Comparison of ENCODE assay signal across 25 cellular contexts in genomic region chr15:39320886-39321285, GRCh38.
DNase-seq lines count a peak whose midpoint lies in the region; ATAC-seq and TF ChIP-seq lines count a peak whose summit lies in the region.
"Had no signal": no experiment of that assay in that cellular context is flagged by ENCODE, and none has a peak within 500 bp of the region (broad histone marks: within the 10 kb centered on the region; RNA-seq: fewer than 3 reads in every experiment).

No MANE protein-coding gene starts in this region.

- no peak overlapping the region for H3K9ac ChIP-seq in fibroblast of lung (ENCODE audit: insufficient read depth, low read length)
- H3K9ac ChIP-seq: BLaER1 treated with 17β-estradiol and CSF1 and Interleukin-3, amounts not matched to agents 10 nM and 100 nM had no signal

- no peaks in the 10 kb centered on the region for H3K36me3 Mint-ChIP-seq in activated naive CD4-positive, alpha-beta T cell treated with anti-CD3 and anti-CD28 coated beads, Interleukin-2, amount 50 U/mL, for 72 hours
- H3K36me3 Mint-ChIP-seq: CD4-positive, alpha-beta memory T cell had no signal

- H2AFZ ChIP-seq in fibroblast of lung (ENCODE audit: low read length): no peak overlapping the region

- peaks cover 0 to 6% of the 10 kb centered on the region in 2 donors for H3K9me3 Mint-ChIP-seq in activated naive CD4-positive, alpha-beta T cell treated with anti-CD3 and anti-CD28 coated beads, Interleukin-2, amount 50 U/mL, for 72 hours

- DNase-seq in SIG-M5 treated with dmso at 0.1 percent for 504 hours (lab: John Stamatoyannopoulos, UW; ENCODE audit: unreplicated experiment) (peak; percentile 48), SIG-M5 (lab: John Stamatoyannopoulos, UW) (no peak), RPMI7951 (ENCODE audit: low read depth) (peak; percentile 89), fibroblast of lung (ENCODE audit: low read depth in 2 of 2) (peak; percentile 58 to 87), MG63 (no peak)
- no peak for DNase-seq in activated naive CD4-positive, alpha-beta T cell treated with anti-CD3 and anti-CD28 coated beads, Interleukin-2, amount 50 U/mL, for 72 hours (ENCODE audit: low spot score in 2 of 2)
- DNase-seq: 8988T; Caco-2; CD4-positive, alpha-beta memory T cell; DND-41; GDM1; Karpas-422; NCI-H1105; NCI-H2029 treated with DMSO at 0.1 percent for 48 hours; NCI-H2171; NCI-H345; NCI-H524; NCI-H774; NK-92 treated with Interleukin-12 subunit alpha and Interleukin-12 subunit beta, amount 100 ng/mL, for 24 hours; OCI-M1; Right ventricle myocardium superior; SW 1271 had no signal

- no peak overlapping the region for H3K27ac ChIP-seq in fibroblast of lung (ENCODE audit: insufficient read depth, low read length)
- H3K27ac ChIP-seq: BLaER1 treated with 17β-estradiol and CSF1 and Interleukin-3, amounts not matched to agents 10 nM and 100 nM; SK-N-MC had no signal

- H3K4me2 ChIP-seq in fibroblast of lung (ENCODE audit: extremely low read depth, insufficient read depth, low read length): no peak overlapping the region
- H3K4me2 ChIP-seq: BLaER1 treated with 17β-estradiol and CSF1 and Interleukin-3, amounts not matched to agents 10 nM and 100 nM had no signal

- TF ChIP-seq CTCF in fibroblast of lung (conservative IDR thresholded peaks at IDR 0.05 in 1 of 2, IDR thresholded peaks at IDR 0.05 in 1 of 2; ENCODE audit: low read depth in 1 of 2, low read length in 2 of 2): no peak

- no peaks in the 10 kb centered on the region for H3K4me1 ChIP-seq in fibroblast of lung (ENCODE audit: control insufficient read depth, extremely low read depth, insufficient read depth, low read length)
- H3K4me1 ChIP-seq: Caco-2 had no signal

- H3K4me3 ChIP-seq in fibroblast of lung (replicated peaks in 1 of 4; ENCODE audit: control extremely low read depth in 1 of 4, insufficient read depth in 1 of 4, low read depth in 3 of 4, low read length in 4 of 4) (no peak overlapping the region), MG63 (no peak overlapping the region)
- H3K4me3 ChIP-seq: BLaER1 treated with 17β-estradiol and CSF1 and Interleukin-3, amounts not matched to agents 10 nM and 100 nM; SK-N-MC had no signal

- H3K36me3 ChIP-seq in fibroblast of lung (ENCODE audit: control insufficient read depth, insufficient read depth, low read length) (no peaks in the 10 kb centered on the region), MG63 (no peaks in the 10 kb centered on the region)
- H3K36me3 ChIP-seq: BLaER1 treated with 17β-estradiol and CSF1 and Interleukin-3, amounts not matched to agents 10 nM and 100 nM had no signal

- no peaks in the 10 kb centered on the region for H4K20me1 ChIP-seq in fibroblast of lung (ENCODE audit: control insufficient read depth, extremely low read depth, insufficient read depth, low read length)
- H4K20me1 ChIP-seq: BLaER1 treated with 17β-estradiol and CSF1 and Interleukin-3, amounts not matched to agents 10 nM and 100 nM had no signal

- no peak for ATAC-seq in HG02610 (IDR thresholded peaks at IDR 0.05; ENCODE audit: unreplicated experiment)
- no peak for ATAC-seq in activated naive CD4-positive, alpha-beta T cell treated with anti-CD3 and anti-CD28 coated beads, Interleukin-2, amount 50 U/mL, for 72 hours

- no peaks in the 10 kb centered on the region for H3K27me3 ChIP-seq in fibroblast of lung (ENCODE audit: control insufficient read depth, insufficient read depth, low read length)
- no peaks in the 10 kb centered on the region for H3K27me3 ChIP-seq in MG63
- H3K27me3 ChIP-seq: BLaER1 treated with 17β-estradiol and CSF1 and Interleukin-3, amounts not matched to agents 10 nM and 100 nM had no signal

- no peak overlapping the region for H3K27ac Mint-ChIP-seq in activated naive CD4-positive, alpha-beta T cell treated with anti-CD3 and anti-CD28 coated beads, Interleukin-2, amount 50 U/mL, for 72 hours
- H3K27ac Mint-ChIP-seq: CD4-positive, alpha-beta memory T cell had no signal

- H3K9me3 ChIP-seq in fibroblast of lung (ENCODE audit: control insufficient read depth, insufficient read depth, low read depth, low read length): no peaks in the 10 kb centered on the region
- H3K9me3 ChIP-seq in MG63: peaks cover 9% of the 10 kb centered on the region
- H3K9me3 ChIP-seq: Caco-2 had no signal

- no peaks in the 10 kb centered on the region for H3K79me2 ChIP-seq in fibroblast of lung (ENCODE audit: control insufficient read depth, insufficient read depth, low read length)

Comparison
In these comparisons a context has a peak if more than half of its experiments do, and no peak if none do; other contexts are left out.
1. DNase-seq: peak in SIG-M5 treated with dmso at 0.1 percent for 504 hours (single experiment), RPMI7951 (single experiment) and fibroblast of lung (2 of 2); none in SIG-M5 (single experiment), MG63 (single experiment) and activated naive CD4-positive, alpha-beta T cell treated with anti-CD3 and anti-CD28 coated beads, Interleukin-2, amount 50 U/mL, for 72 hours (0 of 2).